ENCODE assay signal across 29 cellular contexts in the genomic region with DNA sequence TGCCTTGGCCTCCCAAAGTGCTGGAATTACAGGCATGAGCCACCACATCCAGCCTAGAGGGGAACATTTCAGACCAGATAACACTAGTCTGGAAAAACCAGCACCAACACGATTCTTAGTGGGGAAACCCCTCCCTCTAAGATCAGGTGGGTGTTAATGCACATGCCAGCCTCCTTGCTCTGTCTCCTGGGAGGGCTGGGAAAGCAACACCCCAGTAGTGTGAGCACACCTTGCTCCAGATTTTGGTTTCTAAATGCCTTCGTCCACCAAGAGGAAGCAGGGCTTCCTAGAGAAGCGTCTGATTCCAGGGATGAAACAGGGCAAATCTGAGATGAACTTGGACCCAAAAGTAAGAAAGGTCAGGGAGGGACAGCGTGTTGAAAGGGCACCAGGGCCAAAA. TPM values are rescaled to one million over a fixed set of nuclear protein-coding genes. Genes with fewer than 3 reads are reported as not detected.
"Had no signal": no experiment of that assay in that cellular context is flagged by ENCODE, and none has a peak within 500 bp of the region (broad histone marks: within the 10 kb centered on the region; RNA-seq: fewer than 3 reads in every experiment).

No MANE protein-coding gene starts in this region.

- H3K27me3 ChIP-seq: SJCRH30 had no signal

- H3K36me3 Mint-ChIP-seq: activated naive CD8-positive, alpha-beta T cell had no signal

- H3K9me3 Mint-ChIP-seq: central memory CD8-positive, alpha-beta T cell had no signal

- H3K4me3 ChIP-seq: SJCRH30 had no signal

- H3K27ac ChIP-seq: RWPE1, SJCRH30, WERI-Rb-1 had no signal

- DNase-seq: activated CD4-positive, alpha-beta memory T cell treated with anti-CD3 and anti-CD28 coated beads, Interleukin-2, amount 10 ng/mL, durations not matched to agents 7 days and 5 days; activated CD4-positive, alpha-beta T cell treated with anti-CD3 and anti-CD28 coated beads for 36 hours; activated CD4-positive, alpha-beta T cell treated with anti-CD3 and anti-CD28 coated beads, Interleukin-2, amount 50 U/mL, for 1 hour; activated effector memory CD4-positive, alpha-beta T cell treated with Interleukin-2 at 50 U/mL for 16 hours; activated naive CD4-positive, alpha-beta T cell; amygdala; Karpas-422; MM.1S; NCI-H1105; NCI-H1436; NCI-H1694 treated with DMSO at 0.1 percent for 48 hours; NCI-H2029 treated with DMSO at 0.1 percent for 48 hours; NCI-H345; NCI-H510A; NCI-H526 treated with DMSO at 0.1 percent for 48 hours; NCI-H82; Right ventricle myocardium superior; SJCRH30; SK-N-SH; T-helper 1 cell; WERI-Rb-1 had no signal

- ATAC-seq: activated CD4-positive, alpha-beta T cell treated with anti-CD3 and anti-CD28 coated beads for 36 hours had no signal

- H3K36me3 ChIP-seq: SJCRH30, WERI-Rb-1 had no signal

- H3K27me3 Mint-ChIP-seq: activated naive CD8-positive, alpha-beta T cell had no signal

- H3K9me2 ChIP-seq: SK-N-SH had no signal

- H3K27ac Mint-ChIP-seq: activated CD4-positive, alpha-beta memory T cell treated with anti-CD3 and anti-CD28 coated beads, Interleukin-2, amount 10 ng/mL, durations not matched to agents 7 days and 5 days; activated CD4-positive, alpha-beta T cell treated with anti-CD3 and anti-CD28 coated beads for 36 hours; activated naive CD8-positive, alpha-beta T cell; activated T-helper 1 cell treated with anti-CD3 and anti-CD28 coated beads, Interleukin-12 subunit alpha, Interleukin-12 subunit beta, Interleukin-2, Interleukin-4 antibody, amounts not matched to agents 30 ng/mL and 10 ng/mL and 1 ng/mL, durations not matched to agents 14 hours and 24 hours and 36 hours; brain had no signal

- H3K4me1 ChIP-seq: SJCRH30 had no signal

- H3K4me2 ChIP-seq: SK-N-SH had no signal

- H3K4me1 Mint-ChIP-seq: activated CD4-positive, alpha-beta T cell treated with anti-CD3 and anti-CD28 coated beads for 36 hours had no signal

- H3K4me3 Mint-ChIP-seq: activated CD4-positive, alpha-beta memory T cell treated with anti-CD3 and anti-CD28 coated beads, Interleukin-2, amount 10 ng/mL, durations not matched to agents 7 days and 5 days; activated CD4-positive, alpha-beta T cell treated with anti-CD3 and anti-CD28 coated beads for 36 hours; activated naive CD8-positive, alpha-beta T cell; activated T-helper 1 cell treated with anti-CD3 and anti-CD28 coated beads, Interleukin-12 subunit alpha, Interleukin-12 subunit beta, Interleukin-2, Interleukin-4 antibody, amounts not matched to agents 30 ng/mL and 10 ng/mL and 1 ng/mL, durations not matched to agents 14 hours and 24 hours and 36 hours; brain; central memory CD8-positive, alpha-beta T cell had no signal

- H3K9me3 ChIP-seq: SJCRH30, SK-N-SH had no signal

RNA-seq across cellular contexts. Expression of gene KRTAP10-4, which starts 2.2 kb away (rescaled TPM):
- total RNA-seq: activated CD4-positive, alpha-beta memory T cell treated with anti-CD3 and anti-CD28 coated beads, Interleukin-2, amount 10 ng/mL, durations not matched to agents 7 days and 5 days; activated CD4-positive, alpha-beta T cell treated with anti-CD3 and anti-CD28 coated beads for 36 hours; activated T-helper 1 cell treated with anti-CD3 and anti-CD28 coated beads, Interleukin-12 subunit alpha, Interleukin-12 subunit beta, Interleukin-2, Interleukin-4 antibody, amounts not matched to agents 30 ng/mL and 10 ng/mL and 1 ng/mL, durations not matched to agents 14 hours and 24 hours and 36 hours; astrocyte; OCI-LY7; Right ventricle myocardium superior; SJCRH30; T-helper 2 cell treated with Interferon-gamma antibody and Interleukin-4, amounts not matched to agents 100 ng/mL and 5 ng/mL, for 36 hours had no signal
- polyA plus RNA-seq: SK-N-SH had no signal

RNA-seq across cellular contexts. Expression of gene KRTAP10-5, which starts 9.1 kb away (rescaled TPM):
- total RNA-seq: activated CD4-positive, alpha-beta memory T cell treated with anti-CD3 and anti-CD28 coated beads, Interleukin-2, amount 10 ng/mL, durations not matched to agents 7 days and 5 days; activated CD4-positive, alpha-beta T cell treated with anti-CD3 and anti-CD28 coated beads for 36 hours; activated T-helper 1 cell treated with anti-CD3 and anti-CD28 coated beads, Interleukin-12 subunit alpha, Interleukin-12 subunit beta, Interleukin-2, Interleukin-4 antibody, amounts not matched to agents 30 ng/mL and 10 ng/mL and 1 ng/mL, durations not matched to agents 14 hours and 24 hours and 36 hours; astrocyte; OCI-LY7; Right ventricle myocardium superior; SJCRH30; T-helper 2 cell treated with Interferon-gamma antibody and Interleukin-4, amounts not matched to agents 100 ng/mL and 5 ng/mL, for 36 hours had no signal
- polyA plus RNA-seq: SK-N-SH had no signal

RNA-seq across cellular contexts. Expression of gene KRTAP10-3, which starts 12.7 kb away (rescaled TPM):
- total RNA-seq: activated CD4-positive, alpha-beta memory T cell treated with anti-CD3 and anti-CD28 coated beads, Interleukin-2, amount 10 ng/mL, durations not matched to agents 7 days and 5 days; activated CD4-positive, alpha-beta T cell treated with anti-CD3 and anti-CD28 coated beads for 36 hours; activated T-helper 1 cell treated with anti-CD3 and anti-CD28 coated beads, Interleukin-12 subunit alpha, Interleukin-12 subunit beta, Interleukin-2, Interleukin-4 antibody, amounts not matched to agents 30 ng/mL and 10 ng/mL and 1 ng/mL, durations not matched to agents 14 hours and 24 hours and 36 hours; astrocyte; OCI-LY7; Right ventricle myocardium superior; SJCRH30; T-helper 2 cell treated with Interferon-gamma antibody and Interleukin-4, amounts not matched to agents 100 ng/mL and 5 ng/mL, for 36 hours had no signal
- polyA plus RNA-seq: SK-N-SH had no signal

RNA-seq across cellular contexts. Expression of gene KRTAP10-2, which starts 20.0 kb away (rescaled TPM):
- total RNA-seq: activated CD4-positive, alpha-beta memory T cell treated with anti-CD3 and anti-CD28 coated beads, Interleukin-2, amount 10 ng/mL, durations not matched to agents 7 days and 5 days; activated CD4-positive, alpha-beta T cell treated with anti-CD3 and anti-CD28 coated beads for 36 hours; activated T-helper 1 cell treated with anti-CD3 and anti-CD28 coated beads, Interleukin-12 subunit alpha, Interleukin-12 subunit beta, Interleukin-2, Interleukin-4 antibody, amounts not matched to agents 30 ng/mL and 10 ng/mL and 1 ng/mL, durations not matched to agents 14 hours and 24 hours and 36 hours; astrocyte; OCI-LY7; Right ventricle myocardium superior; SJCRH30; T-helper 2 cell treated with Interferon-gamma antibody and Interleukin-4, amounts not matched to agents 100 ng/mL and 5 ng/mL, for 36 hours had no signal
- polyA plus RNA-seq: SK-N-SH had no signal

RNA-seq across cellular contexts. Expression of gene KRTAP10-6, which starts 21.0 kb away (rescaled TPM):
- total RNA-seq: activated CD4-positive, alpha-beta memory T cell treated with anti-CD3 and anti-CD28 coated beads, Interleukin-2, amount 10 ng/mL, durations not matched to agents 7 days and 5 days; activated CD4-positive, alpha-beta T cell treated with anti-CD3 and anti-CD28 coated beads for 36 hours; activated T-helper 1 cell treated with anti-CD3 and anti-CD28 coated beads, Interleukin-12 subunit alpha, Interleukin-12 subunit beta, Interleukin-2, Interleukin-4 antibody, amounts not matched to agents 30 ng/mL and 10 ng/mL and 1 ng/mL, durations not matched to agents 14 hours and 24 hours and 36 hours; astrocyte; OCI-LY7; Right ventricle myocardium superior; SJCRH30; T-helper 2 cell treated with Interferon-gamma antibody and Interleukin-4, amounts not matched to agents 100 ng/mL and 5 ng/mL, for 36 hours had no signal
- polyA plus RNA-seq: SK-N-SH had no signal
